10 cellular contexts compared by ENCODE assay signal in the genomic region with DNA sequence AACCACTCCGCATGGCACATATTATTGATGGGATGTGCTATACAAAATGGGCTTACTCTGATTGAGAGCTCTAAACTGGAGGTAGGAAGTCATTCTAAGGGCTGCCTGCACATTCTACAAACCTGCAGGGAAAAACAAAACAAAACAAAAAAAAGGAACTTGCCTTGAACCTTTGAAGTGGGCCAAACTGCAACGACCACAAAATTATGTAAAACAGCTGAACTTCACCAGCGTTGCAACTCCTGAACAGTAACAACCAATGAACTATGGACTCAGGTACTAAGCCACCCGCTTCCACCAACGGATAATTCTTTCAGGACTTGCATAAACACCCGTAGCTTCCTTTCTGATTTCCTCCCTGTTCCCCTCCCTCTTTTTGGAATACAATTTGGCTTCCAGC.
"Had no signal": no experiment of that assay in that cellular context is flagged by ENCODE, and none has a peak within 500 bp of the region (broad histone marks: within the 10 kb centered on the region; RNA-seq: fewer than 3 reads in every experiment).

No MANE protein-coding gene starts in this region.

- H3K27ac ChIP-seq: GM23248, HL-60, KMS-11 had no signal

- H3K4me3 ChIP-seq: GM23248 had no signal

- H3K4me1 Mint-ChIP-seq: H9 had no signal

- H3K4me3 Mint-ChIP-seq: H9 had no signal

- DNase-seq: GM23248, H9, HCEC 1CT, IMR-90, Kasumi-1, KBM-7 had no signal

- FAIRE-seq: H1, H54 had no signal

- H3K4me2 ChIP-seq: KMS-11 had no signal

- H3K9ac ChIP-seq: GM23248, KMS-11 had no signal

- H2AFZ ChIP-seq: GM23248 had no signal

- H3K27ac Mint-ChIP-seq: H9 had no signal
